ENCODE assay signal across 9 cellular contexts in genomic region chr11:67312187-67313021, GRCh38. TPM values are rescaled to one million over a fixed set of nuclear protein-coding genes. Genes with fewer than 3 reads are reported as not detected.
A peak's percentile ranks its signal among the peaks of the same experiment; 100 is the strongest.
DNase-seq lines count a peak whose midpoint lies in the region; ATAC-seq lines count a peak whose summit lies in the region.
"Had no signal": no experiment of that assay in that cellular context is flagged by ENCODE, and none has a peak within 500 bp of the region (broad histone marks: within the 10 kb centered on the region; RNA-seq: fewer than 3 reads in every experiment).

No MANE protein-coding gene starts in this region.

- H3K9ac ChIP-seq in trophoblast cell (ENCODE audit: low read length): no peak overlapping the region

- no peak for ATAC-seq in GM21786 (IDR thresholded peaks at IDR 0.05; ENCODE audit: unreplicated experiment)
- ATAC-seq: stimulated activated naive CD8-positive, alpha-beta T cell treated with anti-CD3 and anti-CD28 coated beads, Interleukin-15, amount 100 ng/mL, for 72 hours had no signal

- no peak overlapping the region for H2BK120ac ChIP-seq in trophoblast cell (ENCODE audit: insufficient read depth, low read length, poor library complexity)

- H4K91ac ChIP-seq in trophoblast cell (ENCODE audit: low read depth, low read length): peak overlapping the region; percentile 29

- peak overlapping the region; percentile 61 for H3K27ac ChIP-seq in trophoblast cell (ENCODE audit: low read depth, low read length)

- peaks cover 4% of the 10 kb centered on the region for H3K79me2 ChIP-seq in trophoblast cell (ENCODE audit: control insufficient read depth, insufficient read depth, low read length, poor library complexity)

- peaks cover 9% of the 10 kb centered on the region for H3K79me1 ChIP-seq in trophoblast cell (ENCODE audit: low read length)

- H3K4me3 ChIP-seq in trophoblast cell (ENCODE audit: low read depth, low read length): no peak overlapping the region

- no CpG with 5 or more reads among the region's 22 CpGs for WGBS in trophoblast cell (ENCODE audit: extremely low coverage, insufficient coverage, insufficient read length)

- H3K4me2 ChIP-seq in trophoblast cell (ENCODE audit: low read length): peak overlapping the region; percentile 10

- H3K27me3 ChIP-seq in trophoblast cell (ENCODE audit: insufficient read depth, low read length): no peaks in the 10 kb centered on the region

- H3K4me1 ChIP-seq in trophoblast cell (ENCODE audit: control insufficient read depth in 1 of 2, insufficient read depth in 2 of 2, low read length in 2 of 2): peaks cover 9 to 19% of the 10 kb centered on the region in 2 experiments

- H2BK5ac ChIP-seq in trophoblast cell (ENCODE audit: low read depth, low read length, poor library complexity): no peak overlapping the region

- H3K4ac ChIP-seq in trophoblast cell (ENCODE audit: low read depth, low read length): no peak overlapping the region

- in situ Hi-C loops in T47D (cut with HindIII; ENCODE audit: low pct_unique_long_range_greater_than_20kb, low sequenced_read_pairs): no loop called here

- H3K23ac ChIP-seq in trophoblast cell (ENCODE audit: low read length): no peak overlapping the region

- H2BK12ac ChIP-seq in trophoblast cell (ENCODE audit: low read length): no peak overlapping the region

- H3K18ac ChIP-seq in trophoblast cell (ENCODE audit: low read length): peak overlapping the region; percentile 23

- peak overlapping the region; percentile 7 for H4K8ac ChIP-seq in trophoblast cell (ENCODE audit: low read depth, low read length)

- peak overlapping the region; percentile 20 for H3K14ac ChIP-seq in trophoblast cell (ENCODE audit: low read length)

- H3K36me3 ChIP-seq in trophoblast cell (ENCODE audit: control insufficient read depth in 1 of 2, insufficient read depth in 2 of 2, low read length in 2 of 2): peaks cover 35 to 40% of the 10 kb centered on the region in 2 experiments

- H4K12ac ChIP-seq in trophoblast cell (ENCODE audit: low read depth, low read length): no peak overlapping the region

- peak overlapping the region; percentile 39 for H2AK5ac ChIP-seq in trophoblast cell (ENCODE audit: low read length)

- DNase-seq in H4 (ENCODE audit: low spot score) (peak; percentile 6), T-helper 22 cell (ENCODE audit: low read depth) (peak; percentile 46), T47D (ENCODE audit: low read depth in 1 of 2, low spot score in 1 of 2) (peak; percentile 65 to 99), trophoblast cell (peak; percentile 86 to 93), amniotic stem cell (lab: John Stamatoyannopoulos, UW) (no peak), NCI-H524 treated with DMSO at 0.1 percent for 48 hours (lab: John Stamatoyannopoulos, UW) (no peak), HuH-7.5 (ENCODE audit: low spot score) (no peak)

- H3K9me3 ChIP-seq in trophoblast cell (ENCODE audit: insufficient read depth, low read depth, low read length): no peaks in the 10 kb centered on the region

- no peak overlapping the region for H2AFZ ChIP-seq in trophoblast cell (ENCODE audit: insufficient read depth, low read length, poor library complexity)

RNA-seq across cellular contexts. Expression of gene SSH3, which starts 9.1 kb away (rescaled TPM):
- 6.5 and 8.5 TPM in 2 replicates for total RNA-seq in H4 (2014; rRNA removed; shearing (Covaris generic))
- 85.6 and 93.4 TPM in 2 replicates for polyA plus RNA-seq in trophoblast cell (2013)

RNA-seq across cellular contexts. Expression of gene ANKRD13D, which starts 23.3 kb away (rescaled TPM):
- total RNA-seq in H4 (2014; rRNA removed; shearing (Covaris generic)): 5.6 and 6.1 TPM in 2 replicates
- polyA plus RNA-seq in trophoblast cell (2013): 20.5 and 20.9 TPM in 2 replicates

RNA-seq across cellular contexts. Expression of gene POLD4, which starts 40.9 kb away (rescaled TPM):
- 71.6 and 77.4 TPM in 2 replicates for total RNA-seq in H4 (2014; rRNA removed; shearing (Covaris generic))
- polyA plus RNA-seq in trophoblast cell (2013): 45.2 and 45.7 TPM in 2 replicates

RNA-seq across cellular contexts. Expression of gene GRK2, which starts 46.1 kb away (rescaled TPM):
- total RNA-seq in H4 (2014; rRNA removed; shearing (Covaris generic)): 15.2 and 16.3 TPM in 2 replicates
- polyA plus RNA-seq in trophoblast cell (2013): 22.3 and 22.9 TPM in 2 replicates

Comparison
In these comparisons a context has a peak if more than half of its experiments do, and no peak if none do; other contexts are left out.
1. DNase-seq: peak in H4 (single experiment), T-helper 22 cell (single experiment), T47D (2 of 2) and trophoblast cell (2 of 2); none in amniotic stem cell (single experiment), NCI-H524 treated with DMSO at 0.1 percent for 48 hours (single experiment) and HuH-7.5 (single experiment).